Comparison of ENCODE assay signal across 13 cellular contexts in genomic region chr1:11927866-11928592, GRCh38. TPM values are rescaled to one million over a fixed set of nuclear protein-coding genes. Genes with fewer than 3 reads are reported as not detected.
DNase-seq lines count a peak whose midpoint lies in the region; ATAC-seq and TF ChIP-seq lines count a peak whose summit lies in the region.
"Had no signal": no experiment of that assay in that cellular context is flagged by ENCODE, and none has a peak within 500 bp of the region (broad histone marks: within the 10 kb centered on the region; RNA-seq: fewer than 3 reads in every experiment).

No MANE protein-coding gene starts in this region.

- POLR2A ChIA-PET in CD8-positive, alpha-beta memory T cell (lab: Charles Lee), result no interaction called here

- no peak overlapping the region for H2BK15ac ChIP-seq in H9 (ENCODE audit: low read depth, low read length)

- H4K20me1 ChIP-seq in H9 (ENCODE audit: control insufficient read depth, insufficient read depth, insufficient read length), result peaks cover 2% of the 10 kb centered on the region

- no peak overlapping the region for H4K8ac ChIP-seq in H9 (replicated peaks; ENCODE audit: insufficient read length, low read depth, low read length)

- no peak overlapping the region for H2BK12ac ChIP-seq in H9 (ENCODE audit: insufficient read length, low read depth, low read length)

- H3K27ac ChIP-seq in CD8-positive, alpha-beta memory T cell (ENCODE audit: low read depth, low read length), result no peak overlapping the region
- no peak overlapping the region for H3K27ac ChIP-seq in H9 (ENCODE audit: insufficient read length, low read depth, low read length)
- H3K27ac ChIP-seq: left lung, SJSA1 had no signal

- H3K9me3 ChIP-seq in CD8-positive, alpha-beta memory T cell (ENCODE audit: low read length), result no peaks in the 10 kb centered on the region
- H3K9me3 ChIP-seq in H9 (ENCODE audit: control insufficient read depth, low read depth, low read length), result no peaks in the 10 kb centered on the region
- H3K9me3 ChIP-seq: left lung, SJSA1 had no signal

- H3K23ac ChIP-seq in H9 (ENCODE audit: insufficient read length, low read depth, low read length), result no peak overlapping the region

- peaks cover 8% of the 10 kb centered on the region for H3K36me3 ChIP-seq in CD8-positive, alpha-beta memory T cell (ENCODE audit: insufficient read depth, low read length)

- no peak for TF ChIP-seq CTCF in brain (conservative IDR thresholded peaks at IDR 0.05)
- no peak for TF ChIP-seq CTCF in nephron (IDR thresholded peaks at IDR 0.05; ENCODE audit: unreplicated experiment in 3 of 3)
- TF ChIP-seq CTCF in H9 (conservative IDR thresholded peaks at IDR 0.05), result no peak

- peak overlapping the region in 1 of 8 donors; percentile 60 for H3K27ac Mint-ChIP-seq in CD8-positive, alpha-beta memory T cell
- H3K27ac Mint-ChIP-seq in brain (peak overlapping the region; percentile 55 to 86 (median 74)), nephron (peak overlapping the region; percentile 77 to 84 (median 80)), H9 (no peak overlapping the region)
- H3K27ac Mint-ChIP-seq in effector memory CD8-positive, alpha-beta T cell, result no peak overlapping the region
- H3K27ac Mint-ChIP-seq: activated CD8-positive, alpha-beta T cell treated with anti-CD3 and anti-CD28 coated beads for 36 hours; stimulated activated naive CD8-positive, alpha-beta T cell treated with anti-CD3 and anti-CD28 coated beads, Interleukin-15, Interleukin-2, amounts not matched to agents 100 ng/mL and 50 ng/mL, for 24 hours had no signal

- H2BK20ac ChIP-seq in H9 (ENCODE audit: low read depth, low read length, poor library complexity, severe bottlenecking), result no peak overlapping the region

- DNase-seq in CD8-positive, alpha-beta memory T cell, result no peak
- DNase-seq in MV-4-11 (lab: John Stamatoyannopoulos, UW) (peak; percentile 4), DMS79 treated with DMSO at 0.1 percent for 48 hours (lab: John Stamatoyannopoulos, UW) (no peak), H9 (no peak)
- DNase-seq in effector memory CD8-positive, alpha-beta T cell, result no peak
- DNase-seq: activated CD8-positive, alpha-beta T cell treated with anti-CD3 and anti-CD28 coated beads for 36 hours; left lung; MM.1S had no signal

- H3K56ac ChIP-seq in H9 (ENCODE audit: insufficient read length, low read depth, low read length), result no peak overlapping the region

- H3K27me3 ChIP-seq in CD8-positive, alpha-beta memory T cell (ENCODE audit: insufficient read depth, low read length, poor library complexity, severe bottlenecking), result no peaks in the 10 kb centered on the region
- no peaks in the 10 kb centered on the region for H3K27me3 ChIP-seq in H9 (ENCODE audit: insufficient read depth, low read length)
- H3K27me3 ChIP-seq: left lung, SJSA1 had no signal

- H3K4me3 ChIP-seq in CD8-positive, alpha-beta memory T cell (ENCODE audit: low read length), result no peak overlapping the region
- H3K4me3 ChIP-seq: left lung, SJSA1 had no signal

- no peak overlapping the region for H3K14ac ChIP-seq in H9 (ENCODE audit: insufficient read depth, low read length)

- H3T11ph ChIP-seq in H9 (ENCODE audit: low read length), result no peak overlapping the region

- H2BK5ac ChIP-seq in H9 (ENCODE audit: insufficient read length, low read length), result no peak overlapping the region

- no peak overlapping the region for H3K18ac ChIP-seq in H9 (ENCODE audit: insufficient read length, low read depth, low read length)

- H3K4ac ChIP-seq in H9 (ENCODE audit: low read depth, low read length), result no peak overlapping the region

- H2AK5ac ChIP-seq in H9 (ENCODE audit: insufficient read length, low read length), result no peak overlapping the region

- no peak overlapping the region for H2BK120ac ChIP-seq in H9 (ENCODE audit: low read depth, low read length, poor library complexity, severe bottlenecking)

- H3K79me2 ChIP-seq in H9 (ENCODE audit: insufficient read depth, low read length), result peaks cover 9% of the 10 kb centered on the region; the same call in 1 of the 2 replicates

- H2AFZ ChIP-seq in H9 (ENCODE audit: low read length), result no peak overlapping the region

- no peak overlapping the region for H4K5ac ChIP-seq in H9 (ENCODE audit: insufficient read length, low read depth, low read length)

- H3K4me3 Mint-ChIP-seq in CD8-positive, alpha-beta memory T cell, result peak overlapping the region; percentile 32 to 76 (median 51)
- H3K4me3 Mint-ChIP-seq in brain, result peak overlapping the region in 4 of 5 experiments; percentile 54 to 86 (median 64)
- peak overlapping the region; percentile 63 to 82 (median 74) for H3K4me3 Mint-ChIP-seq in nephron
- peak overlapping the region in 1 of 2 experiments; percentile 57; a peak in 1 of 5 replicates for H3K4me3 Mint-ChIP-seq in H9
- H3K4me3 Mint-ChIP-seq in effector memory CD8-positive, alpha-beta T cell, result peak overlapping the region in 1 of 2 donors; percentile 20
- H3K4me3 Mint-ChIP-seq: activated CD8-positive, alpha-beta T cell treated with anti-CD3 and anti-CD28 coated beads for 36 hours; stimulated activated naive CD8-positive, alpha-beta T cell treated with anti-CD3 and anti-CD28 coated beads, Interleukin-15, Interleukin-2, amounts not matched to agents 100 ng/mL and 50 ng/mL, for 24 hours had no signal

- no peak overlapping the region for H4K91ac ChIP-seq in H9 (ENCODE audit: insufficient read length, low read depth, low read length)

- peaks cover 0 to 2% of the 10 kb centered on the region in 2 donors for H3K27me3 Mint-ChIP-seq in CD8-positive, alpha-beta memory T cell
- H3K27me3 Mint-ChIP-seq in brain (peaks cover 4% of the 10 kb centered on the region), nephron (ENCODE audit: low read depth) (no peaks in the 10 kb centered on the region), H9 (ENCODE audit: low read depth) (no peaks in the 10 kb centered on the region; the same call in 1 of the 2 replicates)
- H3K27me3 Mint-ChIP-seq in effector memory CD8-positive, alpha-beta T cell, result no peaks in the 10 kb centered on the region
- H3K27me3 Mint-ChIP-seq: activated CD8-positive, alpha-beta T cell treated with anti-CD3 and anti-CD28 coated beads for 36 hours; stimulated activated naive CD8-positive, alpha-beta T cell treated with anti-CD3 and anti-CD28 coated beads, Interleukin-15, Interleukin-2, amounts not matched to agents 100 ng/mL and 50 ng/mL, for 24 hours had no signal

- H3K9ac ChIP-seq in H9 (ENCODE audit: extremely low read depth, insufficient read length, low read length), result no peak overlapping the region

- H3K23me2 ChIP-seq in H9 (ENCODE audit: insufficient read length, low read depth, low read length, poor library complexity, severe bottlenecking), result peaks cover 6% of the 10 kb centered on the region

- H3K79me1 ChIP-seq in H9 (ENCODE audit: insufficient read depth, low read depth, low read length, poor library complexity, severe bottlenecking), result peaks cover 3% of the 10 kb centered on the region

- peaks cover 18% of the 10 kb centered on the region for H3K4me1 ChIP-seq in CD8-positive, alpha-beta memory T cell (ENCODE audit: insufficient read depth, low read length)
- peaks cover 6% of the 10 kb centered on the region; the same call in 1 of the 2 replicates for H3K4me1 ChIP-seq in H9 (ENCODE audit: insufficient read depth, low read length)

- peaks cover 0 to 16% (median 2%) of the 10 kb centered on the region in 3 donors for H3K36me3 Mint-ChIP-seq in CD8-positive, alpha-beta memory T cell
- H3K36me3 Mint-ChIP-seq in brain (peaks cover 19% of the 10 kb centered on the region), nephron (ENCODE audit: low read depth) (peaks cover 15% of the 10 kb centered on the region), H9 (ENCODE audit: insufficient read depth in 1 of 3, low read depth in 3 of 3) (peaks cover 9 to 20% (median 19%) of the 10 kb centered on the region in 3 experiments; a peak in 6 of 7 replicates)
- peaks cover 18% of the 10 kb centered on the region for H3K36me3 Mint-ChIP-seq in effector memory CD8-positive, alpha-beta T cell (ENCODE audit: insufficient read depth)

- ATAC-seq in GM21390 (IDR thresholded peaks at IDR 0.05; ENCODE audit: unreplicated experiment), result no peak
- no peak for ATAC-seq in effector memory CD8-positive, alpha-beta T cell (replicated peaks)
- ATAC-seq: activated CD8-positive, alpha-beta T cell treated with anti-CD3 and anti-CD28 coated beads for 36 hours; left lung had no signal

- no peaks in the 10 kb centered on the region for H3K9me3 Mint-ChIP-seq in CD8-positive, alpha-beta memory T cell
- H3K9me3 Mint-ChIP-seq in brain, result no peaks in the 10 kb centered on the region
- H3K9me3 Mint-ChIP-seq in nephron, result no peaks in the 10 kb centered on the region
- no peaks in the 10 kb centered on the region; a peak in 2 of 5 replicates for H3K9me3 Mint-ChIP-seq in H9
- no peaks in the 10 kb centered on the region for H3K9me3 Mint-ChIP-seq in effector memory CD8-positive, alpha-beta T cell
- H3K9me3 Mint-ChIP-seq: activated CD8-positive, alpha-beta T cell treated with anti-CD3 and anti-CD28 coated beads for 36 hours; stimulated activated naive CD8-positive, alpha-beta T cell treated with anti-CD3 and anti-CD28 coated beads, Interleukin-15, Interleukin-2, amounts not matched to agents 100 ng/mL and 50 ng/mL, for 24 hours had no signal

- no peak overlapping the region for H3K4me2 ChIP-seq in H9 (ENCODE audit: insufficient read depth, insufficient read length, low read length)

- no CpG with 5 or more reads among the region's 5 CpGs for WGBS in H9 (ENCODE audit: extremely low coverage, insufficient read length, low lambda C conversion rate)

- peaks cover 25 to 30% (median 25%) of the 10 kb centered on the region in 3 donors for H3K4me1 Mint-ChIP-seq in CD8-positive, alpha-beta memory T cell
- peaks cover 64% of the 10 kb centered on the region for H3K4me1 Mint-ChIP-seq in brain
- H3K4me1 Mint-ChIP-seq in nephron, result peaks cover 47% of the 10 kb centered on the region
- H3K4me1 Mint-ChIP-seq in H9, result peaks cover 23 to 31% of the 10 kb centered on the region in 2 experiments
- peaks cover 21 to 22% of the 10 kb centered on the region in 2 donors for H3K4me1 Mint-ChIP-seq in effector memory CD8-positive, alpha-beta T cell (ENCODE audit: low read depth in 2 of 2)

- CTCF ChIA-PET in CD8-positive, alpha-beta memory T cell (lab: Charles Lee), result no interaction called here

RNA-seq across cellular contexts. Expression of gene KIAA2013, which starts 1.8 kb away (rescaled TPM):
- 10 to 100 TPM; 31.3 to 33.9 TPM for total RNA-seq in CD8-positive, alpha-beta memory T cell
- 63.2 TPM for polyA plus RNA-seq in CD8-positive, alpha-beta memory T cell
- polyA plus RNA-seq in brain (ENCODE audit: insufficient read depth, low read depth, low replicate concordance), result 84.2 TPM
- total RNA-seq in H9 (2021), result 45.7 and 46.8 TPM in 2 replicates

RNA-seq across cellular contexts. Expression of gene PLOD1, which starts 6.5 kb away (rescaled TPM):
- 10 to 100 TPM; 25.8 to 31.0 TPM for total RNA-seq in CD8-positive, alpha-beta memory T cell
- 9.4 TPM for polyA plus RNA-seq in CD8-positive, alpha-beta memory T cell
- 76.5 TPM for polyA plus RNA-seq in brain (ENCODE audit: insufficient read depth, low read depth, low replicate concordance)
- total RNA-seq in H9 (2021), result 57.0 TPM in 2 replicates

RNA-seq across cellular contexts. Expression of gene MFN2, which starts 52.2 kb away (rescaled TPM):
- 10 to 100 TPM; 97.1 to 97.2 TPM for total RNA-seq in CD8-positive, alpha-beta memory T cell
- 40.9 TPM for polyA plus RNA-seq in CD8-positive, alpha-beta memory T cell
- polyA plus RNA-seq in brain (ENCODE audit: insufficient read depth, low read depth, low replicate concordance), result 82.1 TPM
- 61.4 and 63.3 TPM in 2 replicates for total RNA-seq in H9 (2021)

Comparison
In these comparisons a context has a peak if more than half of its experiments do, and no peak if none do; other contexts are left out.
1. H3K27ac Mint-ChIP-seq: peak in brain (5 of 5) and nephron (3 of 3); none in H9 (0 of 3) and effector memory CD8-positive, alpha-beta T cell (0 of 2).